ENCODE assay signal across 8 cellular contexts in genomic region chr12:12357697-12358476, GRCh38. TPM values are rescaled to one million over a fixed set of nuclear protein-coding genes. Genes with fewer than 3 reads are reported as not detected.
A peak's percentile ranks its signal among the peaks of the same experiment; 100 is the strongest.
DNase-seq lines count a peak whose midpoint lies in the region; ATAC-seq and TF ChIP-seq lines count a peak whose summit lies in the region.

No MANE protein-coding gene starts in this region.

- no peaks in the 10 kb centered on the region for H3K36me3 ChIP-seq in CD8-positive, alpha-beta memory T cell (ENCODE audit: insufficient read depth, low read length)
- peaks cover 0 to under 1% of the 10 kb centered on the region in 2 donors for H3K36me3 ChIP-seq in lung (ENCODE audit: control insufficient read depth in 2 of 2, insufficient read depth in 2 of 2, low read length in 2 of 2)

- peaks cover 36 to 57% (median 56%) of the 10 kb centered on the region in 3 donors for H3K4me1 Mint-ChIP-seq in CD8-positive, alpha-beta memory T cell
- H3K4me1 Mint-ChIP-seq in MCF 10A (ENCODE audit: insufficient read depth, unreplicated experiment) (no peaks in the 10 kb centered on the region), type B pancreatic cell (ENCODE audit: unreplicated experiment) (peaks cover 4% of the 10 kb centered on the region)

- H3K27ac Mint-ChIP-seq in CD8-positive, alpha-beta memory T cell = peak overlapping the region; percentile 91 to 100 (median 99)
- peak overlapping the region; percentile 94 for H3K27ac Mint-ChIP-seq in MCF 10A (ENCODE audit: low read depth, unreplicated experiment)
- H3K27ac Mint-ChIP-seq in type B pancreatic cell = peak overlapping the region; percentile 96

- no peak for TF ChIP-seq POLR2A in GM18505 (IDR thresholded peaks at IDR 0.05; ENCODE audit: borderline replicate concordance, extremely low read depth, insufficient read depth, insufficient read length)

- H3K4me3 Mint-ChIP-seq in CD8-positive, alpha-beta memory T cell = peak overlapping the region; percentile 88 to 98 (median 97)
- peak overlapping the region; percentile 91 for H3K4me3 Mint-ChIP-seq in MCF 10A (ENCODE audit: unreplicated experiment)
- peak overlapping the region; percentile 92 for H3K4me3 Mint-ChIP-seq in type B pancreatic cell

- POLR2A ChIA-PET in CD8-positive, alpha-beta memory T cell (lab: Charles Lee) = interaction anchor here (0.7 to 3.5 kb wide), 20 partner anchors 9 to 1186 kb away, joined by 3 to 67 read pairs (median 5); partner anchors contain the start of genes CDKN1B, CREBL2 and DUSP16
- POLR2A ChIA-PET in MCF 10A (lab: Yijun Ruan, JAX) = interaction anchor here (0.5 to 4.6 kb wide), 50 partner anchors 8 to 1089 kb away, joined by 3 to 163 read pairs (median 4); partner anchors contain the start of genes CDKN1B, CREBL2, DUSP16 and LRP6

- no peaks in the 10 kb centered on the region for H3K27me3 ChIP-seq in CD8-positive, alpha-beta memory T cell (ENCODE audit: insufficient read depth, low read length, poor library complexity, severe bottlenecking)
- no peaks in the 10 kb centered on the region for H3K27me3 ChIP-seq in lung (ENCODE audit: control insufficient read depth, insufficient read depth)

- peaks cover 0 to 25% (median 10%) of the 10 kb centered on the region in 3 donors for H3K36me3 Mint-ChIP-seq in CD8-positive, alpha-beta memory T cell
- H3K36me3 Mint-ChIP-seq in MCF 10A (ENCODE audit: insufficient read depth, unreplicated experiment) = peaks cover 2% of the 10 kb centered on the region
- H3K36me3 Mint-ChIP-seq in type B pancreatic cell = peaks cover 6% of the 10 kb centered on the region

- peak overlapping the region; percentile 94 for H3K27ac ChIP-seq in CD8-positive, alpha-beta memory T cell (ENCODE audit: low read depth, low read length)
- H3K27ac ChIP-seq in lung (ENCODE audit: low read depth in 1 of 2, low read length in 1 of 2) = peak overlapping the region; percentile 82 to 96

- ATAC-seq in GM21381 (IDR thresholded peaks at IDR 0.05; ENCODE audit: unreplicated experiment) (peak; percentile 32), lung (ENCODE audit: insufficient read depth, low FRiP score) (no peak), GM18505 (IDR thresholded peaks at IDR 0.05; ENCODE audit: unreplicated experiment) (no peak), HG02759 (IDR thresholded peaks at IDR 0.05; ENCODE audit: unreplicated experiment) (no peak)

- H3K9me3 ChIP-seq in CD8-positive, alpha-beta memory T cell (ENCODE audit: low read length) = no peaks in the 10 kb centered on the region
- no peaks in the 10 kb centered on the region for H3K9me3 ChIP-seq in lung (ENCODE audit: control insufficient read depth in 2 of 2, insufficient read depth in 1 of 2, low read length in 1 of 2)

- CTCF ChIA-PET in CD8-positive, alpha-beta memory T cell (lab: Charles Lee) = interaction anchor here (0.6 to 3.8 kb wide), 26 partner anchors 8 to 379 kb away, joined by 3 to 23 read pairs (median 6); partner anchors contain the start of gene DUSP16
- CTCF ChIA-PET in MCF 10A (lab: Yijun Ruan, JAX) = interaction anchor here (0.5 to 3.2 kb wide), 28 partner anchors 9 to 521 kb away, joined by 3 to 22 read pairs (median 4); partner anchors contain the start of gene MANSC1

- H3K4me3 ChIP-seq in CD8-positive, alpha-beta memory T cell (ENCODE audit: low read length) = peak overlapping the region; percentile 62
- H3K4me3 ChIP-seq in lung = peak overlapping the region; percentile 61

- TF ChIP-seq CTCF in MCF 10A (IDR thresholded peaks at IDR 0.05; ENCODE audit: unreplicated experiment) (no peak), lung (IDR thresholded peaks at IDR 0.05; ENCODE audit: control extremely low read depth, extremely low read depth) (no peak), type B pancreatic cell (conservative IDR thresholded peaks at IDR 0.05) (no peak)

- H3K27me3 Mint-ChIP-seq in CD8-positive, alpha-beta memory T cell = peaks cover 0 to 1% of the 10 kb centered on the region in 2 donors
- H3K27me3 Mint-ChIP-seq in MCF 10A (ENCODE audit: insufficient read depth, unreplicated experiment) = no peaks in the 10 kb centered on the region
- no peaks in the 10 kb centered on the region for H3K27me3 Mint-ChIP-seq in type B pancreatic cell

- DNase-seq in CD8-positive, alpha-beta memory T cell = peak in 2 of 5 donors; percentile 11 to 25
- DNase-seq in NCI-H82 treated with DMSO at 0.1 percent for 48 hours (lab: John Stamatoyannopoulos, UW; ENCODE audit: unreplicated experiment) = peak; percentile 50
- no peak for DNase-seq in MCF 10A (ENCODE audit: unreplicated experiment)
- DNase-seq in lung (ENCODE audit: low spot score) = no peak
- DNase-seq in type B pancreatic cell (ENCODE audit: extremely low spot score, unreplicated experiment) = no peak

- 23 to 29% methylated on average over 13 of the region's 13 CpGs for whole genome bisulfite sequencing in lung, 2 donors

- BruUV-seq in MCF 10A (replicated peaks; lab: Mats Ljungman, UMichigan) = TSS peak; percentile 53

- intact Hi-C loops in MCF 10A (cut with micrococcal nuclease) = no loop called here

- no peaks in the 10 kb centered on the region for H3K9me3 Mint-ChIP-seq in CD8-positive, alpha-beta memory T cell
- H3K9me3 Mint-ChIP-seq in MCF 10A (ENCODE audit: unreplicated experiment) (no peaks in the 10 kb centered on the region), type B pancreatic cell (no peaks in the 10 kb centered on the region)

- peaks cover 26% of the 10 kb centered on the region for H3K4me1 ChIP-seq in CD8-positive, alpha-beta memory T cell (ENCODE audit: insufficient read depth, low read length)
- peaks cover 0 to 10% of the 10 kb centered on the region in 2 donors for H3K4me1 ChIP-seq in lung (ENCODE audit: control insufficient read depth in 2 of 2, insufficient read depth in 2 of 2, low read length in 2 of 2)

RNA-seq across cellular contexts. Expression of gene BORCS5, which starts 1.0 kb away (rescaled TPM):
- total RNA-seq in CD8-positive, alpha-beta memory T cell = 10 to 100 TPM; 36.4 to 39.7 TPM
- 22.0 TPM for polyA plus RNA-seq in CD8-positive, alpha-beta memory T cell
- total RNA-seq in MCF 10A (2022) = 11.0 and 15.3 TPM in 2 replicates
- 10 to 100 TPM; 12.6 to 26.8 TPM for total RNA-seq in lung
- 1 to 10 TPM; 4.7 to 8.1 TPM for polyA plus RNA-seq in lung
- 14.4 and 20.1 TPM in 2 replicates for total RNA-seq in type B pancreatic cell (ENCODE audit: low replicate concordance)

RNA-seq across cellular contexts. Expression of gene MANSC1, which starts 7.8 kb away (rescaled TPM):
- total RNA-seq in CD8-positive, alpha-beta memory T cell = under 1 TPM; 0.31 to 0.42 TPM
- polyA plus RNA-seq in CD8-positive, alpha-beta memory T cell = 0.49 TPM
- total RNA-seq in MCF 10A (2022) = 9.9 and 10.1 TPM in 2 replicates
- total RNA-seq in lung = 10 to 100 TPM in 1 of 2 donors, 1 to 10 TPM in 1; 8.0 to 26.7 TPM
- 10 to 100 TPM; 12.8 to 17.8 TPM for polyA plus RNA-seq in lung
- total RNA-seq in type B pancreatic cell (ENCODE audit: low replicate concordance) = 16.8 and 77.1 TPM in 2 replicates
